19 cellular contexts compared by ENCODE assay signal in the genomic region with DNA sequence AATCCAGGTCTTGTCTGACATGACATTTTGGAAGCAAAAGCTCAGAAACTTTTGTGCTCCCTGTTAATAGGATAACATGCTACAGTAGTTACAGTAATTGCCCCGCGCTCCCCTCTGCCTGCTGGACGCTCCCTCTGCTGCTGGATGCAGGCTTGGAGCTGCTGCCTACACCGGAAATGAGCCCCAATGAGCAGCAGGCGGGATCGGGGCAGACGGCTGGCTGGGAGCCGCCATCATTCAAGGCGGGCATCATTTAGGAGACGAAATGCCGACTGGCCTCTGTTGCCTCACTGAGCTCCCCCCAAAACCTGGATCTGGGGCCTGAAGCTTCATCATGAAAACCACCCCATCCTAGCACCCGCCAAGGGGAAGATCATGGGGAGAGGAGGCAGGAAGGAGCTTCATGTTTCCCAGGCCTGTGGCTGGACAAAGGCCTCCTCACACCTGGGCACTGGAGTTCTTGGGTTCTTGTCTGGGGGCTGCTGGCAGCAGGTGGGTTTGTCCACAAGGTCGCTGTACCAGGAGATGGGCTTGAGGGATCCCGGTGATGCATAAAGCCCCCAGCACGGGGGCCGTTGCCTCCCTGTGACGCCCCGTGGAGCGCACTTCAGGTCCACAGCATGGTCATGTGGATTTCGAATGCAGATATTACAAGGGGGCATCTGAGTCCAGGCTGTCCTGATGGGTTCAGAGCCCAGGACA.
A peak's percentile ranks its signal among the peaks of the same experiment; 100 is the strongest.
DNase-seq lines count a peak whose midpoint lies in the region; ATAC-seq, FAIRE-seq and TF ChIP-seq lines count a peak whose summit lies in the region.
"Had no signal": no experiment of that assay in that cellular context is flagged by ENCODE, and none has a peak within 500 bp of the region (broad histone marks: within the 10 kb centered on the region; RNA-seq: fewer than 3 reads in every experiment).

No MANE protein-coding gene starts in this region.

- TF ChIP-seq POLR2A in H1 (IDR thresholded peaks at IDR 0.05; ENCODE audit: control extremely low read depth in 1 of 2, low read depth in 2 of 2, low read length in 2 of 2): no peak

- H3K4me1 ChIP-seq in H1 (replicated peaks in 1 of 4; ENCODE audit: control insufficient read depth in 3 of 4, insufficient read depth in 4 of 4, low read length in 3 of 4) (no peaks in the 10 kb centered on the region), neuronal stem cell (ENCODE audit: control insufficient read depth in 2 of 2, insufficient read depth in 1 of 2, low read depth in 1 of 2, low read length in 2 of 2) (no peaks in the 10 kb centered on the region), aorta (ENCODE audit: control insufficient read depth in 1 of 2, insufficient read depth in 2 of 2, low read length in 2 of 2) (no peaks in the 10 kb centered on the region)
- H3K4me1 ChIP-seq: BLaER1, HAP-1 had no signal

- H3K27ac ChIP-seq in H1 (ENCODE audit: low read depth, low read length) (no peak overlapping the region), neuronal stem cell (replicated peaks; ENCODE audit: low read length) (no peak overlapping the region), aorta (ENCODE audit: low read depth in 1 of 2, low read length in 2 of 2) (no peak overlapping the region)
- H3K27ac ChIP-seq: BLaER1, C4-2B had no signal

- H3K4me3 ChIP-seq in H1 (ENCODE audit: extremely low read depth in 1 of 4, insufficient read depth in 2 of 4, low read depth in 3 of 4, low read length in 4 of 4) (no peak overlapping the region), neuronal stem cell (ENCODE audit: low read length in 2 of 2) (no peak overlapping the region), aorta (ENCODE audit: low read length in 2 of 2) (no peak overlapping the region)
- H3K4me3 ChIP-seq: BLaER1, GM23338, HAP-1 had no signal

- H4K8ac ChIP-seq in H1 (ENCODE audit: extremely low read depth, insufficient read depth, low read length) (no peak overlapping the region), neuronal stem cell (ENCODE audit: low read depth, low read length) (no peak overlapping the region)

- H3K36me3 ChIP-seq in H1 (ENCODE audit: control insufficient read depth in 2 of 4, insufficient read depth in 4 of 4, low read length in 3 of 4) (no peaks in the 10 kb centered on the region), neuronal stem cell (replicated peaks in 1 of 2; ENCODE audit: control insufficient read depth in 2 of 2, insufficient read depth in 2 of 2, low read length in 2 of 2) (no peaks in the 10 kb centered on the region), aorta (ENCODE audit: control insufficient read depth in 1 of 2, insufficient read depth in 2 of 2, low read length in 1 of 2) (no peaks in the 10 kb centered on the region)
- H3K36me3 ChIP-seq: BLaER1, HAP-1 had no signal

- TF ChIP-seq EP300 in H1 (IDR thresholded peaks at IDR 0.05; ENCODE audit: borderline replicate concordance in 1 of 2, low read depth in 2 of 2, low read length in 2 of 2): no peak

- DNase-seq in Daoy (ENCODE audit: low read depth) (peak; percentile 32), H1 (ENCODE audit: low read depth in 1 of 2, low spot score in 2 of 2) (no peak), neuronal stem cell (ENCODE audit: low spot score) (no peak), aorta (peak; percentile 17 to 64), cortex of kidney (lab: John Stamatoyannopoulos, UW) (no peak)
- DNase-seq: CD4-positive, CD25-positive, alpha-beta regulatory T cell; DMS 273 treated with DMSO at 0.1 percent for 48 hours; DMS79; GF-D8; HFFc6 had no signal

- H3K27me3 ChIP-seq in H1 (replicated peaks in 1 of 4; ENCODE audit: control insufficient read depth in 3 of 4, extremely low read depth in 1 of 4, insufficient read depth in 3 of 4, low read length in 3 of 4) (no peaks in the 10 kb centered on the region; a peak in 1 of 7 replicates), neuronal stem cell (ENCODE audit: control insufficient read depth in 3 of 3, insufficient read depth in 3 of 3, low read depth in 1 of 3, low read length in 3 of 3) (no peaks in the 10 kb centered on the region), aorta (ENCODE audit: control insufficient read depth in 1 of 2, insufficient read depth in 2 of 2, low read length in 1 of 2) (no peaks in the 10 kb centered on the region)
- H3K27me3 ChIP-seq: BLaER1 had no signal

- H3K9me3 ChIP-seq in H1 (ENCODE audit: insufficient read depth in 2 of 2, low read depth in 1 of 2, low read length in 1 of 2) (peaks cover 0 to 6% of the 10 kb centered on the region in 2 experiments; a peak in 1 of 4 replicates), neuronal stem cell (replicated peaks in 1 of 2; ENCODE audit: control insufficient read depth in 2 of 2, insufficient read depth in 1 of 2, low read depth in 1 of 2, low read length in 2 of 2) (no peaks in the 10 kb centered on the region), aorta (ENCODE audit: control insufficient read depth, low read length) (no peaks in the 10 kb centered on the region)
- H3K9me3 ChIP-seq: HAP-1 had no signal

- H3K56ac ChIP-seq in H1 (replicated peaks; ENCODE audit: insufficient read length, low read depth, low read length): no peak overlapping the region

- H3K9ac ChIP-seq in H1 (replicated peaks in 1 of 4; ENCODE audit: extremely low read depth in 1 of 4, low read depth in 3 of 4, low read length in 3 of 4) (no peak overlapping the region), neuronal stem cell (ENCODE audit: low read depth, low read length, poor library complexity) (no peak overlapping the region)
- H3K9ac ChIP-seq: BLaER1 had no signal

- no peaks in the 10 kb centered on the region for H3K23me2 ChIP-seq in H1 (ENCODE audit: low read depth, low read length)

- WGBS in H1 (ENCODE audit: extremely low coverage in 1 of 2, insufficient coverage in 1 of 2, insufficient read length in 1 of 2, insufficient replicate concordance in 2 of 2, low coverage in 1 of 2, low lambda C conversion rate in 2 of 2, missing lambda C conversion rate in 1 of 2), 2 experiments: 91% methylated on average over 20 of the region's 20 CpGs; no CpG with 5 or more reads in 1 of the 2 experiments
- no CpG with 5 or more reads among the region's 20 CpGs for WGBS in neuronal stem cell (ENCODE audit: extremely low coverage in 2 of 2, insufficient read length in 2 of 2, insufficient replicate concordance in 1 of 2), 2 donors
- 88 to 90% methylated on average over 20 of the region's 20 CpGs for WGBS in aorta, 2 donors

- H3K79me1 ChIP-seq in H1 (ENCODE audit: low read depth, low read length): no peaks in the 10 kb centered on the region
- H3K79me1 ChIP-seq in neuronal stem cell (ENCODE audit: low read depth, low read length): no peaks in the 10 kb centered on the region

- H3K4ac ChIP-seq in H1 (replicated peaks; ENCODE audit: insufficient read length, low read depth, low read length) (no peak overlapping the region), neuronal stem cell (ENCODE audit: low read length) (no peak overlapping the region)

- no peak overlapping the region for H3K14ac ChIP-seq in H1 (ENCODE audit: insufficient read length)
- no peak overlapping the region for H3K14ac ChIP-seq in neuronal stem cell (ENCODE audit: low read length)

- H2BK120ac ChIP-seq in H1 (replicated peaks; ENCODE audit: low read depth, low read length) (no peak overlapping the region), neuronal stem cell (ENCODE audit: low read depth, low read length) (no peak overlapping the region)

- CTCF ChIA-PET in H1 (lab: Charles Lee; ENCODE audit: partially characterized antibody): interaction anchor here (0.8 to 1.5 kb wide), 2 partner anchors 141 to 146 kb away, joined by 3 to 6 read pairs; no protein-coding TSS in a partner anchor

- no peaks in the 10 kb centered on the region for H4K20me1 ChIP-seq in H1 (replicated peaks in 1 of 2; ENCODE audit: control insufficient read depth in 1 of 2, insufficient read depth in 2 of 2, low read length in 2 of 2)
- H4K20me1 ChIP-seq: BLaER1 had no signal

- H2AK5ac ChIP-seq in H1 (ENCODE audit: low read depth, low read length) (0 out of 2 replicates have a peak overlapping the region, but pooled peaks have one; percentile 53), neuronal stem cell (ENCODE audit: low read depth, low read length) (peak overlapping the region; percentile 24)

- H4K91ac ChIP-seq in H1 (replicated peaks; ENCODE audit: insufficient read length, low read length) (no peak overlapping the region), neuronal stem cell (ENCODE audit: low read depth, low read length, poor library complexity) (peak overlapping the region; percentile 46)

- no peak overlapping the region for H2BK20ac ChIP-seq in H1 (ENCODE audit: low read length)

- H2BK15ac ChIP-seq in H1 (ENCODE audit: low read length): no peak overlapping the region
- peak overlapping the region; percentile 10 for H2BK15ac ChIP-seq in neuronal stem cell (ENCODE audit: low read length)

- no peak for FAIRE-seq in H1 (lab: Jason Lieb, UNC)
- FAIRE-seq: D721Med, GM12891, H54 had no signal

- no peak overlapping the region for H2BK5ac ChIP-seq in H1 (ENCODE audit: low read depth, low read length)
- H2BK5ac ChIP-seq in neuronal stem cell (ENCODE audit: low read length): peak overlapping the region; percentile 19

- TF ChIP-seq CTCF in H1 (IDR thresholded peaks at IDR 0.05; ENCODE audit: control extremely low read depth in 1 of 3, insufficient read depth in 1 of 3, low read depth in 1 of 3, low read length in 3 of 3): no peak

- H2AFZ ChIP-seq in H1 (ENCODE audit: low read length) (no peak overlapping the region), neuronal stem cell (ENCODE audit: low read length) (no peak overlapping the region)
- H2AFZ ChIP-seq: GM23338 had no signal

- no peak overlapping the region for H4K5ac ChIP-seq in H1 (ENCODE audit: insufficient read length, low read depth, low read length)

- H2BK12ac ChIP-seq in H1 (ENCODE audit: low read depth, low read length) (no peak overlapping the region; the same call in 1 of the 2 replicates), neuronal stem cell (ENCODE audit: low read length) (peak overlapping the region; percentile 43)

- no peaks in the 10 kb centered on the region for H3K79me2 ChIP-seq in H1 (ENCODE audit: control insufficient read depth in 1 of 2, insufficient read depth in 2 of 2, low read length in 2 of 2)

- POLR2A ChIA-PET in H1 (lab: Charles Lee; ENCODE audit: partially characterized antibody): no interaction called here

- no peak overlapping the region for H3K23ac ChIP-seq in H1 (ENCODE audit: insufficient read length)
- H3K23ac ChIP-seq in neuronal stem cell (ENCODE audit: low read depth, low read length, poor library complexity): no peak overlapping the region

- no peak overlapping the region for H3K18ac ChIP-seq in H1 (ENCODE audit: extremely low read depth, low read length)
- peak overlapping the region; percentile 33 for H3K18ac ChIP-seq in neuronal stem cell (ENCODE audit: low read length)

- no peak for TF ChIP-seq RAD21 in H1 (IDR thresholded peaks at IDR 0.05 in 1 of 2, conservative IDR thresholded peaks at IDR 0.05 in 1 of 2; ENCODE audit: low read depth in 2 of 2, low read length in 2 of 2)

- ATAC-seq in aorta (ENCODE audit: low FRiP score) (no peak), HG03095 (IDR thresholded peaks at IDR 0.05; ENCODE audit: unreplicated experiment) (no peak), GM19035 (IDR thresholded peaks at IDR 0.05; ENCODE audit: unreplicated experiment) (no peak)
- ATAC-seq: GM23338 had no signal

- H3K4me2 ChIP-seq in H1 (ENCODE audit: insufficient read depth in 1 of 2, low read depth in 2 of 2, low read length in 2 of 2) (no peak overlapping the region), neuronal stem cell (ENCODE audit: insufficient read depth, low read length, poor library complexity, severe bottlenecking) (no peak overlapping the region)
- H3K4me2 ChIP-seq: BLaER1, GM23338 had no signal

- intact Hi-C loops in aorta (cut with DNase I): no loop called here

Comparison
In these comparisons a context has a peak if more than half of its experiments do, and no peak if none do; other contexts are left out.
1. DNase-seq: peak in Daoy (single experiment) and aorta (2 of 2); none in H1 (0 of 2), neuronal stem cell (single experiment) and cortex of kidney (single experiment).